Comparison of ENCODE assay signal across 23 cellular contexts in genomic region chr22:44419429-44419828, GRCh38.
DNase-seq lines count a peak whose midpoint lies in the region; ATAC-seq, FAIRE-seq and TF ChIP-seq lines count a peak whose summit lies in the region.
"Had no signal": no experiment of that assay in that cellular context is flagged by ENCODE, and none has a peak within 500 bp of the region (broad histone marks: within the 10 kb centered on the region; RNA-seq: fewer than 3 reads in every experiment).

No MANE protein-coding gene starts in this region.

- ATAC-seq in foreskin keratinocyte (no peak), HG03520 (IDR thresholded peaks at IDR 0.05; ENCODE audit: unreplicated experiment) (no peak), HG03457 (IDR thresholded peaks at IDR 0.05; ENCODE audit: unreplicated experiment) (no peak)
- ATAC-seq: GM12878 had no signal

- H3K27me3 ChIP-seq in bronchial epithelial cell (ENCODE audit: control insufficient read depth, insufficient read depth, low read length) (no peaks in the 10 kb centered on the region), foreskin keratinocyte (no peaks in the 10 kb centered on the region)
- H3K27me3 ChIP-seq: BE2C, Peyer's patch had no signal

- no peak for FAIRE-seq in bronchial epithelial cell (lab: Jason Lieb, UNC)
- FAIRE-seq: G401.6, GM12878, GM18507 had no signal

- no peak overlapping the region for H3K4me3 ChIP-seq in bronchial epithelial cell (ENCODE audit: low read depth, low read length)
- H3K4me3 ChIP-seq: GM12878, GM23248, Peyer's patch had no signal

- H3K27ac ChIP-seq in foreskin keratinocyte = no peak overlapping the region
- H3K27ac ChIP-seq: GM23248, Peyer's patch had no signal

- H3K36me3 ChIP-seq in bronchial epithelial cell (ENCODE audit: control insufficient read depth, insufficient read depth, low read length) = no peaks in the 10 kb centered on the region
- H3K36me3 ChIP-seq: BE2C, Peyer's patch had no signal

- TF ChIP-seq CTCF in bronchial epithelial cell (IDR thresholded peaks at IDR 0.05; ENCODE audit: insufficient read depth, low read length, severe bottlenecking) (no peak), foreskin keratinocyte (conservative IDR thresholded peaks at IDR 0.05) (no peak)

- DNase-seq in activated effector memory CD4-positive, alpha-beta T cell treated with anti-CD3 and anti-CD28 coated beads, Interleukin-2, amount 50 U/mL, for 16 hours = peak; percentile 14
- no peak for DNase-seq in activated effector memory CD4-positive, alpha-beta T cell treated with Interleukin-2 at 50 U/mL for 16 hours
- DNase-seq in NCI-H226 = peak; percentile 29
- peak; percentile 51 for DNase-seq in bronchial epithelial cell (ENCODE audit: low read depth)
- peak; percentile 16 to 23 for DNase-seq in foreskin keratinocyte
- DNase-seq in activated CD4-positive, alpha-beta T cell treated with anti-CD3 and anti-CD28 coated beads for 48 hours = no peak
- DNase-seq: 8988T; BE2C; Calu3; CD4-positive, alpha-beta memory T cell; GM23248; Kasumi-1; NCI-H1417; NCI-H2029 treated with DMSO at 0.1 percent for 48 hours; NCI-H524; Peyer's patch; SHP77; SK-N-SH had no signal

- H3K4me1 ChIP-seq in foreskin keratinocyte = no peaks in the 10 kb centered on the region
- H3K4me1 ChIP-seq: BE2C, Peyer's patch had no signal

Comparison
In these comparisons a context has a peak if more than half of its experiments do, and no peak if none do; other contexts are left out.
1. DNase-seq: peak in activated effector memory CD4-positive, alpha-beta T cell treated with anti-CD3 and anti-CD28 coated beads, Interleukin-2, amount 50 U/mL, for 16 hours (single experiment), NCI-H226 (single experiment), bronchial epithelial cell (single experiment) and foreskin keratinocyte (2 of 2); none in activated effector memory CD4-positive, alpha-beta T cell treated with Interleukin-2 at 50 U/mL for 16 hours (single experiment) and activated CD4-positive, alpha-beta T cell treated with anti-CD3 and anti-CD28 coated beads for 48 hours (single experiment).